In the genomic region with DNA sequence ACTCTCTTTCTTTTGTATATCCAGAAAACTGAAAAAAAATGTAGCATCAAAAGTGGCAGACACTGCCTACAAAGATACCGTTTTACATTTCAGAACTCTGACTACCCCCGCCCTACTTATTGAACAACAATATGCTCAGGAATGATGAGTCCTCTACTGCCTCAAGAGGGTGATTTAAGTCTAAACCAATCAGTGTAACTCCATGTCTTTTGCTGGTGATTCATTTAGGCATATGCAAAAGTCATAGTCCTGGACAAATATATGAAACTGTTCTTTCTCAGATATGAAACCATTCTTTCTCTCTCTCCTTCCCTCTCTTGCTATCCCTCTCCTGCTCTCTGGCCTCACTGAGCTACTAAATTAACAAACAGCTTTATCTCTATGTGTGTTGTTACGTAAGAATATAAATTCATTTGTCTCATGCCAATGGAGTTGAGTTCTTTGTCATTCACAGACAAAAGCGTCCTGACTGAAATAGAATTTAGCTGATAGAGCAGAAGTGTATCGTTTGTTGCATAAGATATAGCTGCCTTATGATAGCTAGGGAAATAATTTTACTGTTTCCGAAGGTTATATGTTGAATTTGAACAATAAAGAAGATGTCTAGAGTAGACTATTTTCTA, we compare ENCODE assay signal across 17 cellular contexts.
A peak's percentile ranks its signal among the peaks of the same experiment; 100 is the strongest.
DNase-seq lines count a peak whose midpoint lies in the region; ATAC-seq and TF ChIP-seq lines count a peak whose summit lies in the region.
"Had no signal": no experiment of that assay in that cellular context is flagged by ENCODE, and none has a peak within 500 bp of the region (broad histone marks: within the 10 kb centered on the region; RNA-seq: fewer than 3 reads in every experiment).

No MANE protein-coding gene starts in this region.

- CTCF ChIA-PET in SK-N-SH (lab: Yijun Ruan, JAX): no interaction called here

- TF ChIP-seq RAD21 in SK-N-SH (IDR thresholded peaks at IDR 0.05; ENCODE audit: low read length): no peak

- H3K27me3 ChIP-seq in SK-N-SH (ENCODE audit: insufficient read depth): no peaks in the 10 kb centered on the region; the same call in 1 of the 2 replicates
- H3K27me3 ChIP-seq: suprapubic skin had no signal

- ATAC-seq in SK-N-SH treated with all-trans-retinoic acid at 6 μM for 48 hours: no peak
- no peak for ATAC-seq in HG02885 (IDR thresholded peaks at IDR 0.05; ENCODE audit: poor library complexity, unreplicated experiment)
- ATAC-seq: A549; activated naive CD8-positive, alpha-beta T cell treated with anti-CD3 and anti-CD28 coated beads, Interleukin-2, amount 50 U/mL, for 24 hours; lower lobe of right lung; natural killer cell treated with Interleukin-12 subunit alpha and Interleukin-12 subunit beta and Interleukin-15 and Interleukin-18, amount 100 ng/mL, for 72 hours; psoas muscle had no signal

- POLR2A ChIA-PET in SK-N-SH (lab: Yijun Ruan, JAX): no interaction called here

- H3K4me3 ChIP-seq in SK-N-SH (ENCODE audit: low read depth in 2 of 2, low read length in 1 of 2) (no peak overlapping the region), retinal pigment epithelial cell (ENCODE audit: low read length) (no peak overlapping the region)
- H3K4me3 ChIP-seq: A549, lower lobe of right lung, psoas muscle, suprapubic skin had no signal

- no peaks in the 10 kb centered on the region for H3K36me3 ChIP-seq in SK-N-SH (replicated peaks in 1 of 2; ENCODE audit: control insufficient read depth in 1 of 2, insufficient read depth in 2 of 2, low read length in 1 of 2)
- H3K36me3 ChIP-seq: lower lobe of right lung, suprapubic skin had no signal

- no peak overlapping the region for H3K4me2 ChIP-seq in SK-N-SH

- H3K79me2 ChIP-seq in SK-N-SH (ENCODE audit: insufficient read depth): no peaks in the 10 kb centered on the region

- no peaks in the 10 kb centered on the region for H3K9me3 ChIP-seq in SK-N-SH
- H3K9me3 ChIP-seq: A549, lower lobe of right lung, psoas muscle, suprapubic skin had no signal

- no peaks in the 10 kb centered on the region for H3K9me2 ChIP-seq in SK-N-SH

- WGBS in SK-N-SH (ENCODE audit: low lambda C conversion rate): 15% methylated on average over 6 of the region's 6 CpGs

- no peaks in the 10 kb centered on the region for H4K20me1 ChIP-seq in SK-N-SH (ENCODE audit: insufficient read depth)

- H3F3A ChIP-seq in SK-N-SH (replicated peaks; ENCODE audit: insufficient read depth): no peaks in the 10 kb centered on the region

- H3K4me1 ChIP-seq in SK-N-SH (ENCODE audit: control insufficient read depth in 1 of 2, insufficient read depth in 2 of 2, low read depth in 1 of 2, low read length in 1 of 2): no peaks in the 10 kb centered on the region
- H3K4me1 ChIP-seq: lower lobe of right lung, psoas muscle, suprapubic skin had no signal

- no peak overlapping the region for H3K9ac ChIP-seq in SK-N-SH

- no peak overlapping the region for H3K27ac ChIP-seq in SK-N-SH (ENCODE audit: low read depth in 2 of 2, low read length in 1 of 2)
- H3K27ac ChIP-seq in epithelial cell of prostate: peak overlapping the region; percentile 60
- H3K27ac ChIP-seq: lower lobe of right lung, psoas muscle, suprapubic skin had no signal

- no peak for TF ChIP-seq EP300 in SK-N-SH (IDR thresholded peaks at IDR 0.05; ENCODE audit: borderline replicate concordance in 1 of 2, low read depth in 1 of 2, low read length in 1 of 2)

- TF ChIP-seq CTCF in SK-N-SH (IDR thresholded peaks at IDR 0.05) (no peak), retinal pigment epithelial cell (conservative IDR thresholded peaks at IDR 0.05; ENCODE audit: low read depth, low read length) (no peak)

- DNase-seq in SK-N-SH (no peak), M059J (ENCODE audit: low read depth) (peak; percentile 32), epithelial cell of prostate (ENCODE audit: low read depth, low spot score) (peak; percentile 44), retinal pigment epithelial cell (ENCODE audit: low read depth) (peak; percentile 37), SKM-1 treated with dmso at 0.1 percent for 144 hours (lab: John Stamatoyannopoulos, UW; ENCODE audit: unreplicated experiment) (no peak), mucosa of gallbladder (ENCODE audit: low spot score) (no peak)
- DNase-seq: activated CD4-positive, alpha-beta T cell treated with anti-CD3 and anti-CD28 coated beads for 48 hours; activated naive CD8-positive, alpha-beta T cell treated with anti-CD3 and anti-CD28 coated beads, Interleukin-2, amount 50 U/mL, for 24 hours; activated T-cell treated with anti-CD3 and anti-CD28 coated beads, Interleukin-2, amount 50 U/mL, for 24 hours; lower lobe of right lung; psoas muscle; SHP77 had no signal

- 0 out of 2 replicates have a peak overlapping the region, but pooled peaks have one; percentile 44 for H2AFZ ChIP-seq in SK-N-SH (ENCODE audit: low read depth)

TF ChIP-seq in SK-N-SH, 30 proteins besides CTCF, POLR2A, EP300 and RAD21:
- TF ChIP-seq, protein P1, sequence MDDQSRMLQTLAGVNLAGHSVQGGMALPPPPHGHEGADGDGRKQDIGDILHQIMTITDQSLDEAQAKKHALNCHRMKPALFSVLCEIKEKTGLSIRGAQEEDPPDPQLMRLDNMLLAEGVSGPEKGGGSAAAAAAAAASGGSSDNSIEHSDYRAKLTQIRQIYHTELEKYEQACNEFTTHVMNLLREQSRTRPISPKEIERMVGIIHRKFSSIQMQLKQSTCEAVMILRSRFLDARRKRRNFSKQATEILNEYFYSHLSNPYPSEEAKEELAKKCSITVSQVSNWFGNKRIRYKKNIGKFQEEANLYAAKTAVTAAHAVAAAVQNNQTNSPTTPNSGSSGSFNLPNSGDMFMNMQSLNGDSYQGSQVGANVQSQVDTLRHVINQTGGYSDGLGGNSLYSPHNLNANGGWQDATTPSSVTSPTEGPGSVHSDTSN (IDR thresholded peaks at IDR 0.05): peak; percentile 31; the same call in 1 of the 2 replicates
- no peak for TF ChIP-seq RFX5 (IDR thresholded peaks at IDR 0.05; ENCODE audit: low read length)

TF ChIP-seq in SK-N-SH treated with all-trans-retinoic acid at 6 μM for 48 hours, 23 proteins besides CTCF, POLR2A, EP300 and RAD21:
- TF ChIP-seq RARB (CRISPR knock-in tag; IDR thresholded peaks at IDR 0.05) (no peak), GLIS3 (CRISPR knock-in tag; IDR thresholded peaks at IDR 0.05) (no peak), POU6F1 (CRISPR knock-in tag; IDR thresholded peaks at IDR 0.05; ENCODE audit: borderline replicate concordance, low read depth) (no peak), ZNF8 (CRISPR knock-in tag; IDR thresholded peaks at IDR 0.05) (no peak)
- TF ChIP-seq, protein P2, sequence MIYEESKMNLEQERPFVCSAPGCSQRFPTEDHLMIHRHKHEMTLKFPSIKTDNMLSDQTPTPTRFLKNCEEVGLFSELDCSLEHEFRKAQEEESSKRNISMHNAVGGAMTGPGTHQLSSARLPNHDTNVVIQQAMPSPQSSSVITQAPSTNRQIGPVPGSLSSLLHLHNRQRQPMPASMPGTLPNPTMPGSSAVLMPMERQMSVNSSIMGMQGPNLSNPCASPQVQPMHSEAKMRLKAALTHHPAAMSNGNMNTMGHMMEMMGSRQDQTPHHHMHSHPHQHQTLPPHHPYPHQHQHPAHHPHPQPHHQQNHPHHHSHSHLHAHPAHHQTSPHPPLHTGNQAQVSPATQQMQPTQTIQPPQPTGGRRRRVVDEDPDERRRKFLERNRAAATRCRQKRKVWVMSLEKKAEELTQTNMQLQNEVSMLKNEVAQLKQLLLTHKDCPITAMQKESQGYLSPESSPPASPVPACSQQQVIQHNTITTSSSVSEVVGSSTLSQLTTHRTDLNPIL (CRISPR knock-in tag; IDR thresholded peaks at IDR 0.05; ENCODE audit: low read depth): no peak
TF ChIP-seq in SK-N-SH treated with all-trans-retinoic acid at 6 μM for 48 hours: peak in this region for 0.

Comparison
In these comparisons a context has a peak if more than half of its experiments do, and no peak if none do; other contexts are left out.
1. DNase-seq: peak in M059J (single experiment), epithelial cell of prostate (single experiment) and retinal pigment epithelial cell (single experiment); none in SK-N-SH (single experiment), SKM-1 treated with dmso at 0.1 percent for 144 hours (single experiment) and mucosa of gallbladder (single experiment).